ENCODE assay signal across 17 cellular contexts in genomic region chr17:78046923-78047322, GRCh38.
"Had no signal": no experiment of that assay in that cellular context is flagged by ENCODE, and none has a peak within 500 bp of the region (broad histone marks: within the 10 kb centered on the region; RNA-seq: fewer than 3 reads in every experiment).

No MANE protein-coding gene starts in this region.

- ATAC-seq: activated T-cell treated with anti-CD3 and anti-CD28 coated beads, Interleukin-2, amount 50 U/mL, for 72 hours; left cardiac atrium; lower lobe of right lung; upper lobe of right lung had no signal

- H3K27me3 ChIP-seq: sigmoid colon, upper lobe of right lung had no signal

- H3K9me3 Mint-ChIP-seq: activated CD4-positive, alpha-beta T cell treated with anti-CD3 and anti-CD28 coated beads, Interleukin-2, amount 10 ng/mL, durations not matched to agents 7 days and 5 days; central memory CD8-positive, alpha-beta T cell had no signal

- H3K27me3 Mint-ChIP-seq: activated CD4-positive, alpha-beta T cell treated with anti-CD3 and anti-CD28 coated beads, Interleukin-2, amount 10 ng/mL, durations not matched to agents 7 days and 5 days; activated naive CD8-positive, alpha-beta T cell; brain; central memory CD8-positive, alpha-beta T cell had no signal

- H3K9me3 ChIP-seq: lower lobe of right lung, sigmoid colon, thoracic aorta, upper lobe of right lung had no signal

- H3K4me3 ChIP-seq: lower lobe of right lung, sigmoid colon, thoracic aorta, upper lobe of right lung had no signal

- DNase-seq: activated CD4-positive, alpha-beta T cell treated with anti-CD3 and anti-CD28 coated beads, Interleukin-2, amount 10 ng/mL, durations not matched to agents 7 days and 5 days; activated CD4-positive, CD25-positive, alpha-beta regulatory T cell; activated CD8-positive, alpha-beta memory T cell treated with anti-CD3 and anti-CD28 coated beads, Interleukin-2, amount 50 U/mL, for 48 hours; activated gamma-delta T cell treated with Interleukin-2 at 50 U/mL for 16 hours; activated T-cell treated with anti-CD3 and anti-CD28 coated beads, Interleukin-2, amount 50 U/mL, for 72 hours; effector memory CD4-positive, alpha-beta T cell; left cardiac atrium; lower lobe of right lung; sigmoid colon; stimulated activated CD4-positive, alpha-beta T cell treated with anti-CD3 and anti-CD28 coated beads, Interleukin-1b, Interleukin-23, amount 100 ng/mL, for 48 hours; upper lobe of right lung had no signal

- H3K4me1 Mint-ChIP-seq: mesothelial cell of epicardium had no signal

- H3K27ac Mint-ChIP-seq: activated CD4-positive, alpha-beta T cell treated with anti-CD3 and anti-CD28 coated beads, Interleukin-2, amount 10 ng/mL, durations not matched to agents 7 days and 5 days; activated T-cell treated with anti-CD3 and anti-CD28 coated beads, Interleukin-2, amount 50 U/mL, for 72 hours; brain; mesothelial cell of epicardium had no signal

- H3K4me3 Mint-ChIP-seq: activated CD4-positive, alpha-beta T cell treated with anti-CD3 and anti-CD28 coated beads, Interleukin-2, amount 10 ng/mL, durations not matched to agents 7 days and 5 days; activated naive CD8-positive, alpha-beta T cell; activated T-cell treated with anti-CD3 and anti-CD28 coated beads, Interleukin-2, amount 50 U/mL, for 72 hours; brain; central memory CD8-positive, alpha-beta T cell; mesothelial cell of epicardium; neural crest cell had no signal

- H3K27ac ChIP-seq: lower lobe of right lung, sigmoid colon, thoracic aorta, upper lobe of right lung had no signal
